ENCODE assay signal across 8 cellular contexts in genomic region chr19:52453324-52454094, GRCh38. TPM values are rescaled to one million over a fixed set of nuclear protein-coding genes. Genes with fewer than 3 reads are reported as not detected.
A peak's percentile ranks its signal among the peaks of the same experiment; 100 is the strongest.
DNase-seq lines count a peak whose midpoint lies in the region; ATAC-seq lines count a peak whose summit lies in the region.

ZNF578 (plus strand) TSS chr19:52453553; CDS start chr19:52501846, 48,293 bp downstream.

- peak; percentile 49 for ATAC-seq in esophagus mucosa
- no peak for ATAC-seq in GM18520 (IDR thresholded peaks at IDR 0.05; ENCODE audit: unreplicated experiment)

- peak; percentile 23 for DNase-seq in Ammon's horn (ENCODE audit: low spot score)
- peak; percentile 93 for DNase-seq in NCI-H2171 (lab: John Stamatoyannopoulos, UW)
- peak; percentile 56 for DNase-seq in activated T-cell treated with anti-CD3 and anti-CD28 coated beads, Interleukin-2, amount 50 U/mL, for 1 hour
- DNase-seq in myocyte (ENCODE audit: low read depth), result peak; percentile 87
- DNase-seq in stimulated activated CD8-positive, alpha-beta memory T cell treated with anti-CD3 and anti-CD28 coated beads, Interleukin-7, amount 100 ng/mL, for 24 hours (ENCODE audit: low read depth), result peak; percentile 55
- DNase-seq in NAMALWA (ENCODE audit: low spot score), result no peak

RNA-seq across cellular contexts. Expression of gene ZNF578, which starts in this region (rescaled TPM):
- total RNA-seq in esophagus mucosa, result 0.24 TPM
- total RNA-seq in myocyte, result 2.2 and 4.7 TPM in 2 replicates
- polyA plus RNA-seq in myocyte (2012), result 2.2 TPM

Comparison
In these comparisons a context has a peak if more than half of its experiments do, and no peak if none do; other contexts are left out.
1. Peak in ATAC-seq in esophagus mucosa; RNA of the gene not detected or under 1 TPM.